1 cellular context compared by ENCODE assay signal in the genomic region with DNA sequence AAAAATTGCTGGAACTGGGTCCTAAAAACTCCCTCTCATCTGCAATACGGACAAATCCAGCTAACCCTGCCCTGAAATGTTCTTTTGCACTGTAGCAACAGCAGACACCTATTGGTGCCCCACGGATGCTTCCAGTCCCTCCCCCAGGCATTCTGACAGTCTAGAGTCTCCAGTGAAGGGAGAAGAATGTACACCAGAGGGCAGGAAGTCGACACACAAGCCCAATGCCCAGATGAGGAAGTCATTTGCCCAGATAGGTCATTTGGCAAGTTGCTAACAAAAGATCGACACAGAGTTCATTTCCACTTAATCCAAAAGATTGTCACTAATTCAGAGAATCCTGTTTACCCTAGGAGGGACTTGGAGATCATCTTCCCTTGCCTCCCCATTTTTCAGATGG.
TF ChIP-seq lines count a peak whose summit lies in the region.

No MANE protein-coding gene starts in this region.

TF ChIP-seq in H1, 55 proteins besides CTCF, POLR2A, EP300 and RAD21 (continued from another document):
- TF ChIP-seq, protein P1, sequence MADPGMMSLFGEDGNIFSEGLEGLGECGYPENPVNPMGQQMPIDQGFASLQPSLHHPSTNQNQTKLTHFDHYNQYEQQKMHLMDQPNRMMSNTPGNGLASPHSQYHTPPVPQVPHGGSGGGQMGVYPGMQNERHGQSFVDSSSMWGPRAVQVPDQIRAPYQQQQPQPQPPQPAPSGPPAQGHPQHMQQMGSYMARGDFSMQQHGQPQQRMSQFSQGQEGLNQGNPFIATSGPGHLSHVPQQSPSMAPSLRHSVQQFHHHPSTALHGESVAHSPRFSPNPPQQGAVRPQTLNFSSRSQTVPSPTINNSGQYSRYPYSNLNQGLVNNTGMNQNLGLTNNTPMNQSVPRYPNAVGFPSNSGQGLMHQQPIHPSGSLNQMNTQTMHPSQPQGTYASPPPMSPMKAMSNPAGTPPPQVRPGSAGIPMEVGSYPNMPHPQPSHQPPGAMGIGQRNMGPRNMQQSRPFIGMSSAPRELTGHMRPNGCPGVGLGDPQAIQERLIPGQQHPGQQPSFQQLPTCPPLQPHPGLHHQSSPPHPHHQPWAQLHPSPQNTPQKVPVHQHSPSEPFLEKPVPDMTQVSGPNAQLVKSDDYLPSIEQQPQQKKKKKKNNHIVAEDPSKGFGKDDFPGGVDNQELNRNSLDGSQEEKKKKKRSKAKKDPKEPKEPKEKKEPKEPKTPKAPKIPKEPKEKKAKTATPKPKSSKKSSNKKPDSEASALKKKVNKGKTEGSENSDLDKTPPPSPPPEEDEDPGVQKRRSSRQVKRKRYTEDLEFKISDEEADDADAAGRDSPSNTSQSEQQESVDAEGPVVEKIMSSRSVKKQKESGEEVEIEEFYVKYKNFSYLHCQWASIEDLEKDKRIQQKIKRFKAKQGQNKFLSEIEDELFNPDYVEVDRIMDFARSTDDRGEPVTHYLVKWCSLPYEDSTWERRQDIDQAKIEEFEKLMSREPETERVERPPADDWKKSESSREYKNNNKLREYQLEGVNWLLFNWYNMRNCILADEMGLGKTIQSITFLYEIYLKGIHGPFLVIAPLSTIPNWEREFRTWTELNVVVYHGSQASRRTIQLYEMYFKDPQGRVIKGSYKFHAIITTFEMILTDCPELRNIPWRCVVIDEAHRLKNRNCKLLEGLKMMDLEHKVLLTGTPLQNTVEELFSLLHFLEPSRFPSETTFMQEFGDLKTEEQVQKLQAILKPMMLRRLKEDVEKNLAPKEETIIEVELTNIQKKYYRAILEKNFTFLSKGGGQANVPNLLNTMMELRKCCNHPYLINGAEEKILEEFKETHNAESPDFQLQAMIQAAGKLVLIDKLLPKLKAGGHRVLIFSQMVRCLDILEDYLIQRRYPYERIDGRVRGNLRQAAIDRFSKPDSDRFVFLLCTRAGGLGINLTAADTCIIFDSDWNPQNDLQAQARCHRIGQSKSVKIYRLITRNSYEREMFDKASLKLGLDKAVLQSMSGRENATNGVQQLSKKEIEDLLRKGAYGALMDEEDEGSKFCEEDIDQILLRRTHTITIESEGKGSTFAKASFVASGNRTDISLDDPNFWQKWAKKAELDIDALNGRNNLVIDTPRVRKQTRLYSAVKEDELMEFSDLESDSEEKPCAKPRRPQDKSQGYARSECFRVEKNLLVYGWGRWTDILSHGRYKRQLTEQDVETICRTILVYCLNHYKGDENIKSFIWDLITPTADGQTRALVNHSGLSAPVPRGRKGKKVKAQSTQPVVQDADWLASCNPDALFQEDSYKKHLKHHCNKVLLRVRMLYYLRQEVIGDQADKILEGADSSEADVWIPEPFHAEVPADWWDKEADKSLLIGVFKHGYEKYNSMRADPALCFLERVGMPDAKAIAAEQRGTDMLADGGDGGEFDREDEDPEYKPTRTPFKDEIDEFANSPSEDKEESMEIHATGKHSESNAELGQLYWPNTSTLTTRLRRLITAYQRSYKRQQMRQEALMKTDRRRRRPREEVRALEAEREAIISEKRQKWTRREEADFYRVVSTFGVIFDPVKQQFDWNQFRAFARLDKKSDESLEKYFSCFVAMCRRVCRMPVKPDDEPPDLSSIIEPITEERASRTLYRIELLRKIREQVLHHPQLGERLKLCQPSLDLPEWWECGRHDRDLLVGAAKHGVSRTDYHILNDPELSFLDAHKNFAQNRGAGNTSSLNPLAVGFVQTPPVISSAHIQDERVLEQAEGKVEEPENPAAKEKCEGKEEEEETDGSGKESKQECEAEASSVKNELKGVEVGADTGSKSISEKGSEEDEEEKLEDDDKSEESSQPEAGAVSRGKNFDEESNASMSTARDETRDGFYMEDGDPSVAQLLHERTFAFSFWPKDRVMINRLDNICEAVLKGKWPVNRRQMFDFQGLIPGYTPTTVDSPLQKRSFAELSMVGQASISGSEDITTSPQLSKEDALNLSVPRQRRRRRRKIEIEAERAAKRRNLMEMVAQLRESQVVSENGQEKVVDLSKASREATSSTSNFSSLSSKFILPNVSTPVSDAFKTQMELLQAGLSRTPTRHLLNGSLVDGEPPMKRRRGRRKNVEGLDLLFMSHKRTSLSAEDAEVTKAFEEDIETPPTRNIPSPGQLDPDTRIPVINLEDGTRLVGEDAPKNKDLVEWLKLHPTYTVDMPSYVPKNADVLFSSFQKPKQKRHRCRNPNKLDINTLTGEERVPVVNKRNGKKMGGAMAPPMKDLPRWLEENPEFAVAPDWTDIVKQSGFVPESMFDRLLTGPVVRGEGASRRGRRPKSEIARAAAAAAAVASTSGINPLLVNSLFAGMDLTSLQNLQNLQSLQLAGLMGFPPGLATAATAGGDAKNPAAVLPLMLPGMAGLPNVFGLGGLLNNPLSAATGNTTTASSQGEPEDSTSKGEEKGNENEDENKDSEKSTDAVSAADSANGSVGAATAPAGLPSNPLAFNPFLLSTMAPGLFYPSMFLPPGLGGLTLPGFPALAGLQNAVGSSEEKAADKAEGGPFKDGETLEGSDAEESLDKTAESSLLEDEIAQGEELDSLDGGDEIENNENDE (IDR thresholded peaks at IDR 0.05; ENCODE audit: insufficient replicate concordance, low read length) = no peak
- TF ChIP-seq RNF2 (IDR thresholded peaks at IDR 0.05; ENCODE audit: borderline replicate concordance, low read depth, low read length, missing control alignments, poor library complexity, severe bottlenecking) (no peak), ZNF274 (IDR thresholded peaks at IDR 0.05; ENCODE audit: borderline replicate concordance, extremely low read depth, low read length) (no peak), EZH2 (IDR thresholded peaks at IDR 0.05; ENCODE audit: low read depth, low read length, severe bottlenecking) (no peak), GABPA (IDR thresholded peaks at IDR 0.05; ENCODE audit: borderline replicate concordance, insufficient read depth, low read length) (no peak), ASH2L (IDR thresholded peaks at IDR 0.05; ENCODE audit: low read length) (no peak), CHD1 (IDR thresholded peaks at IDR 0.05; ENCODE audit: low read depth, low read length) (no peak), EGR1 (IDR thresholded peaks at IDR 0.05; ENCODE audit: borderline replicate concordance, low read depth, low read length) (no peak), SUZ12 (IDR thresholded peaks at IDR 0.05; ENCODE audit: low read length) (no peak), HDAC2 (IDR thresholded peaks at IDR 0.05; ENCODE audit: borderline replicate concordance in 1 of 2, low read depth in 2 of 2, low read length in 2 of 2) (no peak), SP4 (IDR thresholded peaks at IDR 0.05; ENCODE audit: low read length) (no peak), SAP30 (IDR thresholded peaks at IDR 0.05; ENCODE audit: insufficient read depth, insufficient replicate concordance, low read length) (no peak)
- TF ChIP-seq, protein P2, sequence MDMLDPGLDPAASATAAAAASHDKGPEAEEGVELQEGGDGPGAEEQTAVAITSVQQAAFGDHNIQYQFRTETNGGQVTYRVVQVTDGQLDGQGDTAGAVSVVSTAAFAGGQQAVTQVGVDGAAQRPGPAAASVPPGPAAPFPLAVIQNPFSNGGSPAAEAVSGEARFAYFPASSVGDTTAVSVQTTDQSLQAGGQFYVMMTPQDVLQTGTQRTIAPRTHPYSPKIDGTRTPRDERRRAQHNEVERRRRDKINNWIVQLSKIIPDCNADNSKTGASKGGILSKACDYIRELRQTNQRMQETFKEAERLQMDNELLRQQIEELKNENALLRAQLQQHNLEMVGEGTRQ (IDR thresholded peaks at IDR 0.05; ENCODE audit: low read length) = no peak
- TF ChIP-seq, protein P3, sequence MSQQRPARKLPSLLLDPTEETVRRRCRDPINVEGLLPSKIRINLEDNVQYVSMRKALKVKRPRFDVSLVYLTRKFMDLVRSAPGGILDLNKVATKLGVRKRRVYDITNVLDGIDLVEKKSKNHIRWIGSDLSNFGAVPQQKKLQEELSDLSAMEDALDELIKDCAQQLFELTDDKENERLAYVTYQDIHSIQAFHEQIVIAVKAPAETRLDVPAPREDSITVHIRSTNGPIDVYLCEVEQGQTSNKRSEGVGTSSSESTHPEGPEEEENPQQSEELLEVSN (IDR thresholded peaks at IDR 0.05) = no peak
- TF ChIP-seq, protein P4, sequence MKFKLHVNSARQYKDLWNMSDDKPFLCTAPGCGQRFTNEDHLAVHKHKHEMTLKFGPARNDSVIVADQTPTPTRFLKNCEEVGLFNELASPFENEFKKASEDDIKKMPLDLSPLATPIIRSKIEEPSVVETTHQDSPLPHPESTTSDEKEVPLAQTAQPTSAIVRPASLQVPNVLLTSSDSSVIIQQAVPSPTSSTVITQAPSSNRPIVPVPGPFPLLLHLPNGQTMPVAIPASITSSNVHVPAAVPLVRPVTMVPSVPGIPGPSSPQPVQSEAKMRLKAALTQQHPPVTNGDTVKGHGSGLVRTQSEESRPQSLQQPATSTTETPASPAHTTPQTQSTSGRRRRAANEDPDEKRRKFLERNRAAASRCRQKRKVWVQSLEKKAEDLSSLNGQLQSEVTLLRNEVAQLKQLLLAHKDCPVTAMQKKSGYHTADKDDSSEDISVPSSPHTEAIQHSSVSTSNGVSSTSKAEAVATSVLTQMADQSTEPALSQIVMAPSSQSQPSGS (IDR thresholded peaks at IDR 0.05; ENCODE audit: low read length) = no peak
